In genomic region chr2:153074207-153074606, GRCh38 we compare ENCODE assay signal across 13 cellular contexts.
"Had no signal": no experiment of that assay in that cellular context is flagged by ENCODE, and none has a peak within 500 bp of the region (broad histone marks: within the 10 kb centered on the region; RNA-seq: fewer than 3 reads in every experiment).

No MANE protein-coding gene starts in this region.

- H3K27me3 ChIP-seq: right lobe of liver, tibial nerve had no signal

- H3K4me1 ChIP-seq: right lobe of liver, tibial nerve had no signal

- H3K36me3 ChIP-seq: right lobe of liver, tibial nerve, WERI-Rb-1 had no signal

- DNase-seq: activated CD4-positive, alpha-beta T cell treated with anti-CD3 and anti-CD28 coated beads for 36 hours; activated CD8-positive, alpha-beta T cell treated with anti-CD3 and anti-CD28 coated beads, Interleukin-2, amount 10 ng/mL, durations not matched to agents 7 days and 5 days; activated naive CD4-positive, alpha-beta T cell treated with anti-CD3 and anti-CD28 coated beads for 36 hours; central memory CD4-positive, alpha-beta T cell; effector memory CD8-positive, alpha-beta T cell; glutamatergic neuron; immature natural killer cell; natural killer cell; nucleus accumbens; right lobe of liver; T-cell; WERI-Rb-1 had no signal

- H3K4me3 ChIP-seq: right lobe of liver, tibial nerve had no signal

- H3K9me3 ChIP-seq: right lobe of liver, tibial nerve had no signal

- H3K27ac ChIP-seq: right lobe of liver, tibial nerve, WERI-Rb-1 had no signal
